ENCODE assay signal across 10 cellular contexts in genomic region chr5:107519900-107520354, GRCh38.
A peak's percentile ranks its signal among the peaks of the same experiment; 100 is the strongest.
DNase-seq lines count a peak whose midpoint lies in the region; ATAC-seq, FAIRE-seq and TF ChIP-seq lines count a peak whose summit lies in the region.
"Had no signal": no experiment of that assay in that cellular context is flagged by ENCODE, and none has a peak within 500 bp of the region (broad histone marks: within the 10 kb centered on the region; RNA-seq: fewer than 3 reads in every experiment).

No MANE protein-coding gene starts in this region.

- CTCF ChIA-PET in HEK293T (lab: Yijun Ruan, JAX): interaction anchor here (1.2 kb wide), 1 partner anchor 28 kb away, joined by 3 read pairs; no protein-coding TSS in a partner anchor

- H3K4me3 ChIP-seq in RWPE2 (ENCODE audit: severe bottlenecking) (no peak overlapping the region), body of pancreas (no peak overlapping the region)

- TF ChIP-seq CTCF in RWPE2 (IDR thresholded peaks at IDR 0.05; ENCODE audit: poor library complexity, severe bottlenecking) (no peak), body of pancreas (IDR thresholded peaks at IDR 0.05) (no peak)

- H3K27ac ChIP-seq in RWPE2 (ENCODE audit: poor library complexity, severe bottlenecking): no peak overlapping the region
- no peak overlapping the region for H3K27ac ChIP-seq in body of pancreas

- peaks cover 28% of the 10 kb centered on the region for H3K4me1 ChIP-seq in RWPE2 (ENCODE audit: insufficient read depth, poor library complexity, severe bottlenecking)
- no peaks in the 10 kb centered on the region for H3K4me1 ChIP-seq in body of pancreas

- H3K36me3 ChIP-seq in RWPE2 (ENCODE audit: low read depth) (no peaks in the 10 kb centered on the region), body of pancreas (replicated peaks in 1 of 2; ENCODE audit: insufficient read depth in 1 of 2, low read depth in 2 of 2) (no peaks in the 10 kb centered on the region)

- no peaks in the 10 kb centered on the region for H3K9me3 ChIP-seq in RWPE2 (ENCODE audit: severe bottlenecking)
- H3K9me3 ChIP-seq in body of pancreas: no peaks in the 10 kb centered on the region

- no peak for FAIRE-seq in GM19239 (lab: Jason Lieb, UNC)

- DNase-seq in AG20443 (ENCODE audit: low spot score): peak; percentile 26
- no peak for DNase-seq in HEK293T (ENCODE audit: extremely low spot score)
- DNase-seq in RWPE2 (ENCODE audit: low spot score): no peak
- DNase-seq in glomerular visceral epithelial cell (ENCODE audit: extremely low spot score): peak; percentile 63
- DNase-seq in GM19239 (ENCODE audit: insufficient read length, low spot score): no peak
- DNase-seq in activated gamma-delta T cell (lab: John Stamatoyannopoulos, UW): no peak
- DNase-seq in body of pancreas: no peak
- DNase-seq: NCI-H2081 treated with DMSO at 0.1 percent for 48 hours; stimulated activated naive CD4-positive, alpha-beta T cell had no signal

- peak; percentile 59 for ATAC-seq in RWPE2 (ENCODE audit: low read depth)
- no peak for ATAC-seq in HG03378 (IDR thresholded peaks at IDR 0.05; ENCODE audit: unreplicated experiment)
- ATAC-seq in body of pancreas: no peak

- no peak for TF ChIP-seq POLR2A in body of pancreas (IDR thresholded peaks at IDR 0.05)

- POLR2A ChIA-PET in HEK293T (lab: Yijun Ruan, JAX): no interaction called here

- 26 to 27% methylated on average over 6 of the region's 6 CpGs for WGBS in body of pancreas, 2 donors

- intact Hi-C loops in body of pancreas (cut with DNase I): no loop called here

- H3K27me3 ChIP-seq in RWPE2 (ENCODE audit: insufficient read depth, poor library complexity, severe bottlenecking) (no peaks in the 10 kb centered on the region), body of pancreas (no peaks in the 10 kb centered on the region)

TF ChIP-seq in HEK293T, 16 proteins besides CTCF, POLR2A, EP300 and RAD21:
- peak; percentile 72 for TF ChIP-seq PKNOX1 (IDR thresholded peaks at IDR 0.05)
- no peak for TF ChIP-seq FOXM1 (IDR thresholded peaks at IDR 0.05; ENCODE audit: borderline replicate concordance)

Comparison
In these comparisons a context has a peak if more than half of its experiments do, and no peak if none do; other contexts are left out.
1. DNase-seq: peak in AG20443 (single experiment) and glomerular visceral epithelial cell (single experiment); none in HEK293T (single experiment), RWPE2 (single experiment), GM19239 (single experiment), activated gamma-delta T cell (single experiment) and body of pancreas (0 of 4).